15 cellular contexts compared by ENCODE assay signal in genomic region chr4:112732142-112732541, GRCh38.
A peak's percentile ranks its signal among the peaks of the same experiment; 100 is the strongest.
DNase-seq lines count a peak whose midpoint lies in the region; ATAC-seq, FAIRE-seq and TF ChIP-seq lines count a peak whose summit lies in the region.
"Had no signal": no experiment of that assay in that cellular context is flagged by ENCODE, and none has a peak within 500 bp of the region (broad histone marks: within the 10 kb centered on the region; RNA-seq: fewer than 3 reads in every experiment).

No MANE protein-coding gene starts in this region.

- H3K4me1 Mint-ChIP-seq in activated naive CD4-positive, alpha-beta T cell treated with anti-CD3 and anti-CD28 coated beads for 36 hours (ENCODE audit: low read depth) = peaks cover 14% of the 10 kb centered on the region
- H3K4me1 Mint-ChIP-seq in endothelial cell (ENCODE audit: unreplicated experiment) = peaks cover 5% of the 10 kb centered on the region

- H4K91ac ChIP-seq in H1 (replicated peaks; ENCODE audit: insufficient read length, low read length) = no peak overlapping the region

- H3K27me3 ChIP-seq in HUES64 (ENCODE audit: insufficient read depth, low read length) = no peaks in the 10 kb centered on the region
- H3K27me3 ChIP-seq in H1 (replicated peaks in 1 of 4; ENCODE audit: control insufficient read depth in 3 of 4, extremely low read depth in 1 of 4, insufficient read depth in 3 of 4, low read length in 3 of 4) = no peaks in the 10 kb centered on the region
- no peaks in the 10 kb centered on the region for H3K27me3 ChIP-seq in mesendoderm (ENCODE audit: insufficient read depth, low read length, poor library complexity)
- no peaks in the 10 kb centered on the region for H3K27me3 ChIP-seq in pancreas
- H3K27me3 ChIP-seq: BLaER1 treated with 17β-estradiol and CSF1 and Interleukin-3, amounts not matched to agents 10 nM and 100 nM had no signal

- TF ChIP-seq EP300 in H1 (IDR thresholded peaks at IDR 0.05; ENCODE audit: borderline replicate concordance in 1 of 2, low read depth in 2 of 2, low read length in 2 of 2) = no peak

- no peak overlapping the region for H3K56ac ChIP-seq in H1 (replicated peaks; ENCODE audit: insufficient read length, low read depth, low read length)
- H3K56ac ChIP-seq in mesendoderm (ENCODE audit: low read length) = peak overlapping the region; percentile 17

- no peak overlapping the region for H3K4me3 ChIP-seq in HUES64 (ENCODE audit: low read length)
- H3K4me3 ChIP-seq in H1 (ENCODE audit: extremely low read depth in 1 of 4, insufficient read depth in 2 of 4, low read depth in 3 of 4, low read length in 4 of 4) = no peak overlapping the region
- H3K4me3 ChIP-seq in mesendoderm (ENCODE audit: low read length) = no peak overlapping the region
- no peak overlapping the region for H3K4me3 ChIP-seq in pancreas
- H3K4me3 ChIP-seq: BLaER1 treated with 17β-estradiol and CSF1 and Interleukin-3, amounts not matched to agents 10 nM and 100 nM; GM23248; HAP-1 had no signal

- H3K79me2 ChIP-seq in H1 (ENCODE audit: control insufficient read depth in 1 of 2, insufficient read depth in 2 of 2, low read length in 2 of 2) (peaks cover 0 to 35% of the 10 kb centered on the region in 2 experiments; a peak in 2 of 4 replicates), mesendoderm (ENCODE audit: control insufficient read depth, insufficient read depth, low read length) (peaks cover 4% of the 10 kb centered on the region)

- H3K4me2 ChIP-seq in H1 (ENCODE audit: insufficient read depth in 1 of 2, low read depth in 2 of 2, low read length in 2 of 2) = no peak overlapping the region
- H3K4me2 ChIP-seq in mesendoderm (ENCODE audit: low read length) = no peak overlapping the region
- H3K4me2 ChIP-seq: BLaER1 treated with 17β-estradiol and CSF1 and Interleukin-3, amounts not matched to agents 10 nM and 100 nM had no signal

- H2BK20ac ChIP-seq in H1 (ENCODE audit: low read length) = no peak overlapping the region

- H3K27me3 Mint-ChIP-seq in activated naive CD4-positive, alpha-beta T cell treated with anti-CD3 and anti-CD28 coated beads for 36 hours (ENCODE audit: low read depth) = no peaks in the 10 kb centered on the region
- H3K27me3 Mint-ChIP-seq in endothelial cell (ENCODE audit: unreplicated experiment) = peaks cover 2% of the 10 kb centered on the region

- no peak for ATAC-seq in pancreas

- H3K9me3 ChIP-seq in HUES64 (ENCODE audit: insufficient read depth, low read depth, low read length) = no peaks in the 10 kb centered on the region
- H3K9me3 ChIP-seq in H1 (ENCODE audit: insufficient read depth in 2 of 2, low read depth in 1 of 2, low read length in 1 of 2) = no peaks in the 10 kb centered on the region
- H3K9me3 ChIP-seq in pancreas = no peaks in the 10 kb centered on the region
- H3K9me3 ChIP-seq: BLaER1 treated with 17β-estradiol and CSF1 and Interleukin-3, amounts not matched to agents 10 nM and 100 nM; HAP-1 had no signal

- no peak overlapping the region for H3K18ac ChIP-seq in H1 (ENCODE audit: extremely low read depth, low read length)
- no peak overlapping the region for H3K18ac ChIP-seq in mesendoderm (ENCODE audit: low read length)

- TF ChIP-seq POLR2A in GM12892 (IDR thresholded peaks at IDR 0.05; ENCODE audit: low read depth, low read length) = no peak
- no peak for TF ChIP-seq POLR2A in H1 (IDR thresholded peaks at IDR 0.05; ENCODE audit: control extremely low read depth in 1 of 2, low read depth in 2 of 2, low read length in 2 of 2)

- H3K9me3 Mint-ChIP-seq in activated naive CD4-positive, alpha-beta T cell treated with anti-CD3 and anti-CD28 coated beads for 36 hours = no peaks in the 10 kb centered on the region
- no peaks in the 10 kb centered on the region for H3K9me3 Mint-ChIP-seq in endothelial cell (ENCODE audit: unreplicated experiment)
- H3K9me3 Mint-ChIP-seq: CD4-positive, CD25-positive, alpha-beta regulatory T cell had no signal

- H2AK5ac ChIP-seq in H1 (ENCODE audit: low read depth, low read length) (no peak overlapping the region), mesendoderm (ENCODE audit: low read length) (no peak overlapping the region)

- 91% methylated on average over 2 of the region's 2 CpGs for WGBS in HUES64
- WGBS in H1 (ENCODE audit: extremely low coverage in 1 of 2, insufficient coverage in 1 of 2, insufficient read length in 1 of 2, insufficient replicate concordance in 2 of 2, low coverage in 1 of 2, low lambda C conversion rate in 2 of 2, missing lambda C conversion rate in 1 of 2), 2 experiments = 83% methylated on average over 2 of the region's 2 CpGs; no CpG with 5 or more reads in 1 of the 2 experiments
- no CpG with 5 or more reads among the region's 2 CpGs for WGBS in mesendoderm (ENCODE audit: extremely low coverage, insufficient coverage, low lambda C conversion rate)
- 58 to 77% methylated on average over 2 of the region's 2 CpGs for WGBS in pancreas, 2 donors

- H3K23me2 ChIP-seq in H1 (ENCODE audit: low read depth, low read length) = no peaks in the 10 kb centered on the region

- H3K4ac ChIP-seq in H1 (replicated peaks; ENCODE audit: insufficient read length, low read depth, low read length) = no peak overlapping the region
- no peak overlapping the region for H3K4ac ChIP-seq in mesendoderm (ENCODE audit: low read depth, low read length)

- peaks cover 17% of the 10 kb centered on the region for H3K4me1 ChIP-seq in HUES64 (ENCODE audit: insufficient read depth, low read length)
- H3K4me1 ChIP-seq in H1 (replicated peaks in 1 of 4; ENCODE audit: control insufficient read depth in 3 of 4, insufficient read depth in 4 of 4, low read length in 3 of 4) = peaks cover 0 to 6% (median under 1%) of the 10 kb centered on the region in 4 experiments; a peak in 2 of 7 replicates
- peaks cover 2% of the 10 kb centered on the region for H3K4me1 ChIP-seq in mesendoderm (ENCODE audit: control insufficient read depth, low read depth, low read length)
- no peaks in the 10 kb centered on the region for H3K4me1 ChIP-seq in pancreas
- H3K4me1 ChIP-seq: BLaER1 treated with 17β-estradiol and CSF1 and Interleukin-3, amounts not matched to agents 10 nM and 100 nM; HAP-1 had no signal

- H4K5ac ChIP-seq in H1 (ENCODE audit: insufficient read length, low read depth, low read length) = no peak overlapping the region
- H4K5ac ChIP-seq in mesendoderm (ENCODE audit: low read length) = no peak overlapping the region

- H2BK12ac ChIP-seq in H1 (ENCODE audit: low read depth, low read length) = no peak overlapping the region

- H3K36me3 Mint-ChIP-seq in activated naive CD4-positive, alpha-beta T cell treated with anti-CD3 and anti-CD28 coated beads for 36 hours (ENCODE audit: low read depth) = no peaks in the 10 kb centered on the region
- H3K36me3 Mint-ChIP-seq in endothelial cell (ENCODE audit: low read depth, unreplicated experiment) = no peaks in the 10 kb centered on the region
- H3K36me3 Mint-ChIP-seq: CD4-positive, CD25-positive, alpha-beta regulatory T cell had no signal

- no peak overlapping the region for H2AFZ ChIP-seq in H1 (ENCODE audit: low read length)
- H2AFZ ChIP-seq: GM23248 had no signal

- intact Hi-C loops in activated naive CD4-positive, alpha-beta T cell treated with anti-CD3 and anti-CD28 coated beads for 36 hours (cut with micrococcal nuclease) = loop anchor here (10.0 kb wide), 1 partner anchor 1093 kb away; no protein-coding TSS in a partner anchor
- intact Hi-C loops in pancreas (cut with DNase I) = no loop called here

- H2BK15ac ChIP-seq in H1 (ENCODE audit: low read length) (no peak overlapping the region), mesendoderm (replicated peaks; ENCODE audit: low read depth) (peak overlapping the region; percentile 57)

- 0 out of 2 replicates have a peak overlapping the region, but pooled peaks have one; percentile 11 for H3K27ac ChIP-seq in HUES64 (ENCODE audit: low read depth, low read length)
- H3K27ac ChIP-seq in H1 (ENCODE audit: low read depth, low read length) = no peak overlapping the region
- H3K27ac ChIP-seq in mesendoderm (ENCODE audit: low read depth, low read length) = no peak overlapping the region
- no peak overlapping the region for H3K27ac ChIP-seq in pancreas
- H3K27ac ChIP-seq: BLaER1 treated with 17β-estradiol and CSF1 and Interleukin-3, amounts not matched to agents 10 nM and 100 nM; GM23248; HL-60 had no signal

- H2BK5ac ChIP-seq in H1 (ENCODE audit: low read depth, low read length) (peak overlapping the region; percentile 36; the same call in 1 of the 2 replicates), mesendoderm (ENCODE audit: low read length) (no peak overlapping the region)

- H2BK120ac ChIP-seq in H1 (replicated peaks; ENCODE audit: low read depth, low read length) (peak overlapping the region; percentile 13), mesendoderm (ENCODE audit: low read depth, low read length) (no peak overlapping the region)

- H4K20me1 ChIP-seq in H1 (replicated peaks in 1 of 2; ENCODE audit: control insufficient read depth in 1 of 2, insufficient read depth in 2 of 2, low read length in 2 of 2) = no peaks in the 10 kb centered on the region
- H4K20me1 ChIP-seq: BLaER1 treated with 17β-estradiol and CSF1 and Interleukin-3, amounts not matched to agents 10 nM and 100 nM had no signal

- H3K79me1 ChIP-seq in H1 (ENCODE audit: low read depth, low read length) (no peaks in the 10 kb centered on the region; the same call in 1 of the 2 replicates), mesendoderm (ENCODE audit: low read length) (no peaks in the 10 kb centered on the region)

- FAIRE-seq in GM12892 (lab: Jason Lieb, UNC) = peak; percentile 38
- FAIRE-seq in H1 (lab: Jason Lieb, UNC) = no peak
- no peak for FAIRE-seq in pancreas (lab: Jason Lieb, UNC)

- no peak overlapping the region for H3K4me3 Mint-ChIP-seq in activated naive CD4-positive, alpha-beta T cell treated with anti-CD3 and anti-CD28 coated beads for 36 hours
- no peak overlapping the region for H3K4me3 Mint-ChIP-seq in endothelial cell (ENCODE audit: unreplicated experiment)
- H3K4me3 Mint-ChIP-seq: CD4-positive, CD25-positive, alpha-beta regulatory T cell had no signal

- no peak for TF ChIP-seq RAD21 in H1 (IDR thresholded peaks at IDR 0.05 in 1 of 2, conservative IDR thresholded peaks at IDR 0.05 in 1 of 2; ENCODE audit: low read depth in 2 of 2, low read length in 2 of 2)

- CTCF ChIA-PET in H1 (lab: Charles Lee; ENCODE audit: partially characterized antibody) = interaction anchor here (0.5 to 1.7 kb wide), 4 partner anchors 13 to 31 kb away, joined by 3 to 5 read pairs (median 4); no protein-coding TSS in a partner anchor
- CTCF ChIA-PET in activated naive CD4-positive, alpha-beta T cell treated with anti-CD3 and anti-CD28 coated beads for 36 hours (lab: Charles Lee) = interaction anchor here (0.6 kb wide), 2 partner anchors 33 to 102 kb away, joined by 3 to 4 read pairs; no protein-coding TSS in a partner anchor

- H3K27ac Mint-ChIP-seq in activated naive CD4-positive, alpha-beta T cell treated with anti-CD3 and anti-CD28 coated beads for 36 hours = no peak overlapping the region
- H3K27ac Mint-ChIP-seq in endothelial cell (ENCODE audit: unreplicated experiment) = no peak overlapping the region
- H3K27ac Mint-ChIP-seq: CD4-positive, CD25-positive, alpha-beta regulatory T cell had no signal

- H3K23ac ChIP-seq in H1 (ENCODE audit: insufficient read length) = no peak overlapping the region
- H3K23ac ChIP-seq in mesendoderm (ENCODE audit: low read length) = no peak overlapping the region

- POLR2A ChIA-PET in H1 (lab: Charles Lee; ENCODE audit: partially characterized antibody) = interaction anchor here (0.6 to 2.3 kb wide), 7 partner anchors 9 to 86 kb away, joined by 3 to 12 read pairs (median 6); no protein-coding TSS in a partner anchor

- TF ChIP-seq CTCF in H1 (IDR thresholded peaks at IDR 0.05; ENCODE audit: control extremely low read depth in 1 of 3, insufficient read depth in 1 of 3, low read depth in 1 of 3, low read length in 3 of 3) = no peak
- no peak for TF ChIP-seq CTCF in endothelial cell (IDR thresholded peaks at IDR 0.05; ENCODE audit: unreplicated experiment)
- no peak for TF ChIP-seq CTCF in pancreas (IDR thresholded peaks at IDR 0.05)

- H4K8ac ChIP-seq in H1 (ENCODE audit: extremely low read depth, insufficient read depth, low read length) = no peak overlapping the region
- H4K8ac ChIP-seq in mesendoderm (ENCODE audit: low read depth, low read length) = no peak overlapping the region

- H3K14ac ChIP-seq in H1 (ENCODE audit: insufficient read length) = no peak overlapping the region

- no peak overlapping the region for H3K9ac ChIP-seq in HUES64 (ENCODE audit: low read depth, low read length)
- no peak overlapping the region for H3K9ac ChIP-seq in H1 (replicated peaks in 1 of 4; ENCODE audit: extremely low read depth in 1 of 4, low read depth in 3 of 4, low read length in 3 of 4)
- no peak overlapping the region for H3K9ac ChIP-seq in mesendoderm (ENCODE audit: low read length)
- H3K9ac ChIP-seq: BLaER1 treated with 17β-estradiol and CSF1 and Interleukin-3, amounts not matched to agents 10 nM and 100 nM; GM23248 had no signal

- H3K36me3 ChIP-seq in HUES64 (ENCODE audit: insufficient read depth, low read length) (no peaks in the 10 kb centered on the region), H1 (ENCODE audit: control insufficient read depth in 2 of 4, insufficient read depth in 4 of 4, low read length in 3 of 4) (no peaks in the 10 kb centered on the region), mesendoderm (ENCODE audit: control insufficient read depth, insufficient read depth, low read length) (no peaks in the 10 kb centered on the region), pancreas (no peaks in the 10 kb centered on the region)
- H3K36me3 ChIP-seq: BLaER1 treated with 17β-estradiol and CSF1 and Interleukin-3, amounts not matched to agents 10 nM and 100 nM; HAP-1 had no signal

- DNase-seq in GM12892 (ENCODE audit: insufficient read length) = no peak
- DNase-seq in H1 (ENCODE audit: low read depth in 1 of 2, low spot score in 2 of 2) = peak in 1 of 2 experiments; percentile 44
- DNase-seq in mesendoderm = no peak
- no peak for DNase-seq in activated naive CD4-positive, alpha-beta T cell treated with anti-CD3 and anti-CD28 coated beads for 36 hours
- no peak for DNase-seq in endothelial cell (ENCODE audit: low spot score)
- DNase-seq in pancreas = no peak
- DNase-seq in mucosa of gallbladder (ENCODE audit: low spot score) = no peak
- DNase-seq: ACHN; CD4-positive, CD25-positive, alpha-beta regulatory T cell; DMS53; GM23248 had no signal
